ENCODE assay signal across 1 cellular context in genomic region chr1:24149854-24150227, GRCh38.
TF ChIP-seq lines count a peak whose summit lies in the region.

No MANE protein-coding gene starts in this region.

TF ChIP-seq in HepG2, 621 proteins besides CTCF, POLR2A, EP300 and RAD21:
- TF ChIP-seq DDIT3 (CRISPR knock-in tag; IDR thresholded peaks at IDR 0.05) = no peak
- TF ChIP-seq NRL (CRISPR knock-in tag; IDR thresholded peaks at IDR 0.05; ENCODE audit: borderline replicate concordance) = no peak
- TF ChIP-seq ATF4 (CRISPR knock-in tag; IDR thresholded peaks at IDR 0.05) = no peak
